9 cellular contexts compared by ENCODE assay signal in genomic region chr7:18494821-18495408, GRCh38. TPM values are rescaled to one million over a fixed set of nuclear protein-coding genes. Genes with fewer than 3 reads are reported as not detected.
A peak's percentile ranks its signal among the peaks of the same experiment; 100 is the strongest.
DNase-seq lines count a peak whose midpoint lies in the region; FAIRE-seq and TF ChIP-seq lines count a peak whose summit lies in the region.
"Had no signal": no experiment of that assay in that cellular context is flagged by ENCODE, and none has a peak within 500 bp of the region (broad histone marks: within the 10 kb centered on the region; RNA-seq: fewer than 3 reads in every experiment).

No MANE protein-coding gene starts in this region.

- H3K9me3 Mint-ChIP-seq in nephron progenitor cell = no peaks in the 10 kb centered on the region

- no peaks in the 10 kb centered on the region for H3K4me1 ChIP-seq in colonic mucosa
- H3K4me1 ChIP-seq: right lobe of liver had no signal

- FAIRE-seq in GM12891 (lab: Jason Lieb, UNC) = peak; percentile 52
- peak; percentile 65 for FAIRE-seq in H54 (lab: Jason Lieb, UNC)

- no peaks in the 10 kb centered on the region for H3K9me3 ChIP-seq in colonic mucosa
- H3K9me3 ChIP-seq: right lobe of liver had no signal

- no peak overlapping the region for H3K9ac ChIP-seq in colonic mucosa (ENCODE audit: low read depth in 2 of 2, low read length in 2 of 2)

- H3K27me3 ChIP-seq in colonic mucosa = no peaks in the 10 kb centered on the region
- H3K27me3 ChIP-seq: right lobe of liver had no signal

- peaks cover 4% of the 10 kb centered on the region for H3K27me3 Mint-ChIP-seq in nephron progenitor cell (ENCODE audit: low read depth, poor library complexity)

- no peaks in the 10 kb centered on the region for H3K36me3 Mint-ChIP-seq in nephron progenitor cell (ENCODE audit: low read depth)

- H3K4me3 ChIP-seq in colonic mucosa = peak overlapping the region; percentile 8

- peak overlapping the region; percentile 77 for H3K4me3 Mint-ChIP-seq in nephron progenitor cell

- no peak for TF ChIP-seq CTCF in colonic mucosa (IDR thresholded peaks at IDR 0.05)
- no peak for TF ChIP-seq CTCF in nephron progenitor cell (IDR thresholded peaks at IDR 0.05)

- TF ChIP-seq POLR2A in GM12891 (IDR thresholded peaks at IDR 0.05; ENCODE audit: low read depth, low read length) (no peak), H54 (IDR thresholded peaks at IDR 0.05; ENCODE audit: low read depth, low read length) (no peak)

- peaks cover 26% of the 10 kb centered on the region for H3K4me1 Mint-ChIP-seq in nephron progenitor cell

- no peaks in the 10 kb centered on the region for H3K36me3 ChIP-seq in colonic mucosa
- H3K36me3 ChIP-seq: right lobe of liver had no signal

- DNase-seq in GM12891 (ENCODE audit: insufficient read length, low spot score) (no peak), H54 (ENCODE audit: insufficient read length, low spot score) (no peak), NCI-H2081 treated with DMSO at 0.1 percent for 48 hours (lab: John Stamatoyannopoulos, UW) (peak; percentile 89), colonic mucosa (no peak), nephron progenitor cell (no peak), NCI-H1694 (lab: John Stamatoyannopoulos, UW) (no peak)
- no peak for DNase-seq in activated CD4-positive, alpha-beta T cell treated with anti-CD3 and anti-CD28 coated beads for 4 hours
- no peak for DNase-seq in activated CD8-positive, alpha-beta memory T cell treated with anti-CD3 and anti-CD28 coated beads for 24 hours
- DNase-seq: right lobe of liver had no signal

- intact Hi-C loops in colonic mucosa (cut with DNase I) = no loop called here

- H3K27ac Mint-ChIP-seq in nephron progenitor cell = peak overlapping the region; percentile 78

- H3K27ac ChIP-seq in colonic mucosa = peak overlapping the region; percentile 8
- H3K27ac ChIP-seq: right lobe of liver had no signal

TF ChIP-seq in GM12891, 5 proteins besides CTCF, POLR2A, EP300 and RAD21:
- TF ChIP-seq SPI1 (IDR thresholded peaks at IDR 0.05; ENCODE audit: low read depth, low read length) (no peak), POLR2AphosphoS5 (IDR thresholded peaks at IDR 0.05; ENCODE audit: low read depth, low read length) (no peak), PAX5 (IDR thresholded peaks at IDR 0.05; ENCODE audit: insufficient read depth, low read length, severe bottlenecking) (no peak), POU2F2 (IDR thresholded peaks at IDR 0.05; ENCODE audit: low read depth, low read length) (no peak), TAF1 (IDR thresholded peaks at IDR 0.05; ENCODE audit: low read depth, low read length) (no peak)

RNA-seq across cellular contexts. Expression of gene HDAC9, which starts 0.6 kb away (rescaled TPM):
- 5.8 TPM for polyA plus RNA-seq in GM12891 (2012; ENCODE audit: low read depth, missing spikeins)
- total RNA-seq in colonic mucosa = 1 to 10 TPM; 2.6 to 8.7 TPM
